Comparison of ENCODE assay signal across 8 cellular contexts in genomic region chr3:123201223-123201556, GRCh38. TPM values are rescaled to one million over a fixed set of nuclear protein-coding genes. Genes with fewer than 3 reads are reported as not detected.
DNase-seq lines count a peak whose midpoint lies in the region; ATAC-seq and TF ChIP-seq lines count a peak whose summit lies in the region.

No MANE protein-coding gene starts in this region.

- POLR2A ChIA-PET in A673 (lab: Charles Lee; ENCODE audit: low non-redundant PET) = no interaction called here

- H3K4me1 ChIP-seq in A673 (ENCODE audit: insufficient read depth, low read length, poor library complexity, severe bottlenecking) (peaks cover 7% of the 10 kb centered on the region), HUES6 (ENCODE audit: control insufficient read depth, insufficient read depth, low read length) (peaks cover 11% of the 10 kb centered on the region; the same call in 1 of the 2 replicates), mucosa of rectum (ENCODE audit: control insufficient read depth in 2 of 2, insufficient read depth in 2 of 2, low read length in 2 of 2) (peaks cover 5 to 8% of the 10 kb centered on the region in 2 donors)

- intact Hi-C loops in A673 (cut with micrococcal nuclease; ENCODE audit: unreplicated experiment) = no loop called here

- DNase-seq in A673 (ENCODE audit: low spot score) (no peak), caudate nucleus (lab: John Stamatoyannopoulos, UW) (no peak), NCI-H446 (lab: John Stamatoyannopoulos, UW) (no peak), SKM-1 treated with dmso at 0.1 percent for 144 hours (lab: John Stamatoyannopoulos, UW; ENCODE audit: unreplicated experiment) (no peak)
- no peak for DNase-seq in stimulated activated CD4-positive, alpha-beta T cell treated with anti-CD3 and anti-CD28 coated beads, Interleukin-4, amount 100 ng/mL, for 4 hours

- H3K9ac ChIP-seq in HUES6 (ENCODE audit: low read length) (peak overlapping the region; percentile 61), mucosa of rectum (ENCODE audit: low read depth in 1 of 2, low read length in 2 of 2) (peak overlapping the region; percentile 80 to 99)

- H3K27ac ChIP-seq in A673 (ENCODE audit: low read depth, low read length, poor library complexity, severe bottlenecking) = peak overlapping the region; percentile 53
- H3K27ac ChIP-seq in HUES6 (ENCODE audit: low read depth, low read length) = no peak overlapping the region
- H3K27ac ChIP-seq in caudate nucleus (ENCODE audit: low read depth, low read length) = peak overlapping the region; percentile 63
- peak overlapping the region; percentile 62 to 91 for H3K27ac ChIP-seq in mucosa of rectum (ENCODE audit: low read depth in 2 of 2, low read length in 2 of 2)

- H3K27me3 ChIP-seq in A673 (replicated peaks; ENCODE audit: insufficient read depth, low read depth, low read length, poor library complexity) (no peaks in the 10 kb centered on the region), HUES6 (ENCODE audit: control insufficient read depth, insufficient read depth, low read length) (no peaks in the 10 kb centered on the region), mucosa of rectum (ENCODE audit: control insufficient read depth in 2 of 2, insufficient read depth in 2 of 2, low read length in 2 of 2) (no peaks in the 10 kb centered on the region)

- no peak for TF ChIP-seq CTCF in A673 (conservative IDR thresholded peaks at IDR 0.05; ENCODE audit: low read depth, low read length)

- no TSS peak for BruUV-seq in A673 (replicated peaks; lab: Mats Ljungman, UMichigan)

- H3K9me3 ChIP-seq in A673 (ENCODE audit: low read depth, low read length, poor library complexity, severe bottlenecking) (no peaks in the 10 kb centered on the region), HUES6 (ENCODE audit: control insufficient read depth, insufficient read depth, low read depth, low read length) (no peaks in the 10 kb centered on the region), mucosa of rectum (ENCODE audit: control insufficient read depth in 2 of 2, low read length in 2 of 2) (no peaks in the 10 kb centered on the region)

- H3K36me3 ChIP-seq in A673 (ENCODE audit: insufficient read depth, low read length, poor library complexity, severe bottlenecking) (no peaks in the 10 kb centered on the region), HUES6 (ENCODE audit: control insufficient read depth, insufficient read depth, low read length) (no peaks in the 10 kb centered on the region), mucosa of rectum (ENCODE audit: control insufficient read depth in 2 of 2, insufficient read depth in 2 of 2, low read length in 2 of 2) (no peaks in the 10 kb centered on the region)

- H3K4me3 ChIP-seq in A673 (ENCODE audit: low read depth, low read length, poor library complexity, severe bottlenecking) = peak overlapping the region; percentile 73
- H3K4me3 ChIP-seq in HUES6 (ENCODE audit: low read depth, low read length) = peak overlapping the region; percentile 98
- peak overlapping the region; percentile 97 to 100 for H3K4me3 ChIP-seq in mucosa of rectum (ENCODE audit: low read length in 2 of 2)

- ATAC-seq in HG03342 (IDR thresholded peaks at IDR 0.05; ENCODE audit: unreplicated experiment) = no peak

- CTCF ChIA-PET in A673 (lab: Charles Lee) = no interaction called here

RNA-seq across cellular contexts. Expression of gene SEC22A, which starts 0.6 kb away (rescaled TPM):
- 21.0 and 21.6 TPM in 2 replicates for total RNA-seq in A673 (2021)
